ENCODE assay signal across 7 cellular contexts in the genomic region with DNA sequence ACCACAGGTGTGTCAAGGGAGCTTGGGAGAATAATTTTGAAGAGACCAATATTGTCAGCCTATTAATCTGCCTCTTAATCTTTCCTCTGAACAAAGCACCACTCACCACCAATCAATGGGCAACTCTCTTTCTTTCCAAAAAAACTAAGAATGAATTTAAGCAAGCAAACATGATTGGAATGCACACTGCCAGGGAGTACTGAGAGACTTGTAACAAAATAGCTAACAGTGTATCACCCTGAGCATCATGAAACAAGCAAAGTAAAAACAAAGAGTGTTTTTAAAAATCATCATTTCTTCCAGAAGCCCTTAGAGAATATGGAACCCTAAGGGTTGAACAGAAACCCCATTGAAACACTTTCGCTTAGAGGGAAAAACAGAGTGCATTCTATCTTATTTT.
"Had no signal": no experiment of that assay in that cellular context is flagged by ENCODE, and none has a peak within 500 bp of the region (broad histone marks: within the 10 kb centered on the region; RNA-seq: fewer than 3 reads in every experiment).

No MANE protein-coding gene starts in this region.

- H3K27ac ChIP-seq: epithelial cell of prostate, hepatocyte, pancreas, thoracic aorta had no signal

- H3K36me3 ChIP-seq: pancreas, thoracic aorta had no signal

- H3K4me3 ChIP-seq: hepatocyte, lung, pancreas, thoracic aorta had no signal

- H3K4me1 ChIP-seq: pancreas had no signal

- H3K27me3 ChIP-seq: hepatocyte, pancreas had no signal

- DNase-seq: activated B cell treated with CpG ODN at 0.5 μM for 24 hours, islet precursor cell had no signal

- H3K9me3 ChIP-seq: pancreas, thoracic aorta had no signal
